Comparison of ENCODE assay signal across 13 cellular contexts in genomic region chr2:88003074-88003755, GRCh38. TPM values are rescaled to one million over a fixed set of nuclear protein-coding genes. Genes with fewer than 3 reads are reported as not detected.
A peak's percentile ranks its signal among the peaks of the same experiment; 100 is the strongest.
DNase-seq lines count a peak whose midpoint lies in the region; ATAC-seq and TF ChIP-seq lines count a peak whose summit lies in the region.
"Had no signal": no experiment of that assay in that cellular context is flagged by ENCODE, and none has a peak within 500 bp of the region (broad histone marks: within the 10 kb centered on the region; RNA-seq: fewer than 3 reads in every experiment).

No MANE protein-coding gene starts in this region.

- H3K27ac Mint-ChIP-seq in nephron, result peak overlapping the region in 2 of 3 experiments; percentile 16 to 59

- peak; percentile 9; the same call in 1 of the 2 replicates for TF ChIP-seq CTCF in AG04450 (IDR thresholded peaks at IDR 0.05; ENCODE audit: low read depth, low read length)
- no peak for TF ChIP-seq CTCF in nephron (IDR thresholded peaks at IDR 0.05; ENCODE audit: unreplicated experiment in 3 of 3)
- TF ChIP-seq CTCF in coronary artery (IDR thresholded peaks at IDR 0.05), result no peak

- H3K27ac ChIP-seq in AG04450 (ENCODE audit: low read depth, low read length) (peak overlapping the region; percentile 11), coronary artery (no peak overlapping the region)
- H3K27ac ChIP-seq: pancreas, testis had no signal

- peaks cover 11% of the 10 kb centered on the region for H3K4me1 Mint-ChIP-seq in nephron

- CTCF ChIA-PET in AG04450 (lab: Charles Lee), result interaction anchor here (1.5 kb wide), 1 partner anchor 28 kb away, joined by 9 read pairs; no protein-coding TSS in a partner anchor

- H3K36me3 Mint-ChIP-seq in nephron (ENCODE audit: low read depth), result no peaks in the 10 kb centered on the region

- DNase-seq in AG04450 (ENCODE audit: low read depth, low spot score) (no peak), NCI-H2227 (lab: John Stamatoyannopoulos, UW; ENCODE audit: unreplicated experiment) (peak; percentile 54), fibroblast of peridontal ligament (ENCODE audit: extremely low read depth) (peak; percentile 15), dedifferentiated amniotic fluid mesenchymal stem cell (ENCODE audit: extremely low spot score) (no peak), coronary artery (ENCODE audit: low spot score) (no peak)
- DNase-seq: Calu3, pancreas, SK-N-SH, testis had no signal

- POLR2A ChIA-PET in AG04450 (lab: Yijun Ruan, JAX), result no interaction called here

- ATAC-seq in HG02588 (IDR thresholded peaks at IDR 0.05; ENCODE audit: unreplicated experiment) (no peak), HG03175 (IDR thresholded peaks at IDR 0.05; ENCODE audit: unreplicated experiment) (no peak)
- ATAC-seq: pancreas had no signal

- H3K27me3 ChIP-seq in AG04450 (ENCODE audit: control insufficient read depth, insufficient read depth, low read length), result no peaks in the 10 kb centered on the region
- H3K27me3 ChIP-seq: pancreas, testis had no signal

- peaks cover 7% of the 10 kb centered on the region for H3K27me3 Mint-ChIP-seq in nephron (ENCODE audit: low read depth)

- H3K4me3 Mint-ChIP-seq in nephron, result peak overlapping the region in 2 of 3 experiments; percentile 42 to 60

- no peak overlapping the region for H3K4me3 ChIP-seq in AG04450 (ENCODE audit: low read depth, low read length)
- no peak overlapping the region for H3K4me3 ChIP-seq in coronary artery
- H3K4me3 ChIP-seq: lung, pancreas had no signal

- H3K9me3 Mint-ChIP-seq in nephron, result no peaks in the 10 kb centered on the region

- H3K9me3 ChIP-seq in AG04450 (ENCODE audit: control insufficient read depth, insufficient read depth, low read length), result no peaks in the 10 kb centered on the region
- H3K9me3 ChIP-seq: pancreas, SK-N-SH, testis had no signal

RNA-seq across cellular contexts. Expression of gene RNU2-63P, which starts 13.1 kb away (rescaled TPM):
- polyA plus RNA-seq in AG04450 (2011; rRNA removed), result not detected in 2 replicates
- polyA minus RNA-seq in AG04450 (2011; rRNA and poly(A)+ RNA removed), result 207 and 388 TPM in 2 replicates
- polyA plus RNA-seq: lung, pancreas, SK-N-SH had no signal

RNA-seq across cellular contexts. Expression of gene KRCC1, which starts 52.4 kb away (rescaled TPM):
- 26.7 and 42.6 TPM in 2 replicates for polyA plus RNA-seq in AG04450 (2011; rRNA removed)
- 5.4 and 10.4 TPM in 2 replicates for polyA minus RNA-seq in AG04450 (2011; rRNA and poly(A)+ RNA removed)

Comparison
In these comparisons a context has a peak if more than half of its experiments do, and no peak if none do; other contexts are left out.
1. DNase-seq: peak in NCI-H2227 (single experiment) and fibroblast of peridontal ligament (single experiment); none in AG04450 (single experiment), dedifferentiated amniotic fluid mesenchymal stem cell (single experiment) and coronary artery (single experiment).